In genomic region chr7:150369740-150370501, GRCh38 we compare ENCODE assay signal across 9 cellular contexts. TPM values are rescaled to one million over a fixed set of nuclear protein-coding genes. Genes with fewer than 3 reads are reported as not detected.
DNase-seq lines count a peak whose midpoint lies in the region; ATAC-seq and TF ChIP-seq lines count a peak whose summit lies in the region.
"Had no signal": no experiment of that assay in that cellular context is flagged by ENCODE, and none has a peak within 500 bp of the region (broad histone marks: within the 10 kb centered on the region; RNA-seq: fewer than 3 reads in every experiment).

No MANE protein-coding gene starts in this region.

- H3F3A ChIP-seq in OCI-LY1 (ENCODE audit: insufficient read depth, low read length) = no peaks in the 10 kb centered on the region; the same call in 1 of the 2 replicates

- H3K9me2 ChIP-seq in OCI-LY1 (ENCODE audit: low read depth, low read length) = no peaks in the 10 kb centered on the region

- H3K79me2 ChIP-seq in OCI-LY1 (ENCODE audit: insufficient read depth, low read length) = no peaks in the 10 kb centered on the region
- peaks cover 51% of the 10 kb centered on the region for H3K79me2 ChIP-seq in osteoblast (ENCODE audit: insufficient read depth, low read length)

- H4K20me1 ChIP-seq in OCI-LY1 (ENCODE audit: insufficient read depth, low read length) (no peaks in the 10 kb centered on the region), osteoblast (ENCODE audit: insufficient read depth, low read length) (peaks cover 27% of the 10 kb centered on the region)

- H3K4me1 ChIP-seq in OCI-LY1 (ENCODE audit: insufficient read depth, low read length, severe bottlenecking) (peaks cover 50% of the 10 kb centered on the region), osteoblast (ENCODE audit: insufficient read depth, low read length) (peaks cover 24% of the 10 kb centered on the region)

- TF ChIP-seq CTCF in Calu3 (IDR thresholded peaks at IDR 0.05; ENCODE audit: unreplicated experiment) (no peak), OCI-LY1 (IDR thresholded peaks at IDR 0.05; ENCODE audit: low read length) (no peak), endothelial cell (IDR thresholded peaks at IDR 0.05; ENCODE audit: unreplicated experiment) (no peak), osteoblast (IDR thresholded peaks at IDR 0.05; ENCODE audit: extremely low read depth, low read depth, low read length) (no peak)

- H3K4me2 ChIP-seq in OCI-LY1 (ENCODE audit: low read length) (peak overlapping the region; percentile 79), osteoblast (ENCODE audit: insufficient read depth, low read length) (peak overlapping the region; percentile 100)

- H3K9me3 Mint-ChIP-seq in Calu3 (ENCODE audit: low read depth, unreplicated experiment) (no peaks in the 10 kb centered on the region), endothelial cell (ENCODE audit: unreplicated experiment) (no peaks in the 10 kb centered on the region)

- intact Hi-C loops in Calu3 (cut with micrococcal nuclease; ENCODE audit: unreplicated experiment) = no loop called here

- peak overlapping the region; percentile 75 for H3K4me3 ChIP-seq in OCI-LY1 (ENCODE audit: low read depth, low read length, poor library complexity, severe bottlenecking)
- H3K4me3 ChIP-seq in osteoblast (ENCODE audit: insufficient read depth, low read length) = peak overlapping the region; percentile 93

- H3K4me1 Mint-ChIP-seq in Calu3 (ENCODE audit: low read depth, unreplicated experiment) (peaks cover 44% of the 10 kb centered on the region), endothelial cell (ENCODE audit: unreplicated experiment) (peaks cover 52% of the 10 kb centered on the region)

- peak overlapping the region; percentile 81; the same call in 1 of the 2 replicates for H3K9ac ChIP-seq in OCI-LY1 (ENCODE audit: low read length)

- H3K27ac ChIP-seq in OCI-LY1 (ENCODE audit: low read depth, low read length, poor library complexity, severe bottlenecking) (peak overlapping the region; percentile 75), osteoblast (ENCODE audit: low read depth, low read length) (peak overlapping the region; percentile 86)

- H3K27me3 Mint-ChIP-seq in Calu3 (ENCODE audit: unreplicated experiment) (no peaks in the 10 kb centered on the region), endothelial cell (ENCODE audit: unreplicated experiment) (peaks cover 13% of the 10 kb centered on the region)

- peak overlapping the region; percentile 96 for H3K27ac Mint-ChIP-seq in Calu3 (ENCODE audit: unreplicated experiment)
- peak overlapping the region; percentile 99 for H3K27ac Mint-ChIP-seq in endothelial cell (ENCODE audit: unreplicated experiment)

- H3K27me3 ChIP-seq in OCI-LY1 (ENCODE audit: insufficient read depth, low read length) (no peaks in the 10 kb centered on the region), osteoblast (ENCODE audit: insufficient read depth, low read length) (no peaks in the 10 kb centered on the region)

- H3K36me3 Mint-ChIP-seq in Calu3 (ENCODE audit: insufficient read depth, unreplicated experiment) = peaks cover 70% of the 10 kb centered on the region
- H3K36me3 Mint-ChIP-seq in endothelial cell (ENCODE audit: low read depth, unreplicated experiment) = peaks cover 29% of the 10 kb centered on the region

- H3K36me3 ChIP-seq in OCI-LY1 (ENCODE audit: insufficient read depth, low read length) = peaks cover 41% of the 10 kb centered on the region
- peaks cover 28% of the 10 kb centered on the region for H3K36me3 ChIP-seq in osteoblast (ENCODE audit: insufficient read depth, low read length)

- DNase-seq in Calu3 (no peak), endothelial cell (ENCODE audit: low spot score) (no peak), osteoblast (ENCODE audit: insufficient read length, low spot score, missing footprints) (peak; percentile 91), NCI-H2029 (lab: John Stamatoyannopoulos, UW) (no peak), HCEC 1CT (no peak)

- ATAC-seq in HG03442 (IDR thresholded peaks at IDR 0.05; ENCODE audit: unreplicated experiment) = no peak
- no peak for ATAC-seq in GM19351 (IDR thresholded peaks at IDR 0.05; ENCODE audit: unreplicated experiment)

- CTCF ChIA-PET in Calu3 (lab: Charles Lee) = interaction anchor here (1.0 kb wide), 1 partner anchor 37 kb away, joined by 4 read pairs; no protein-coding TSS in a partner anchor

- H2AFZ ChIP-seq in OCI-LY1 (ENCODE audit: low read length) (no peak overlapping the region), osteoblast (ENCODE audit: low read length) (peak overlapping the region; percentile 92)

- H3K9me3 ChIP-seq in OCI-LY1 (ENCODE audit: low read length) (no peaks in the 10 kb centered on the region), osteoblast (ENCODE audit: low read depth, low read length) (no peaks in the 10 kb centered on the region)

- peak overlapping the region; percentile 90 for H3K4me3 Mint-ChIP-seq in Calu3 (ENCODE audit: low read depth, unreplicated experiment)
- H3K4me3 Mint-ChIP-seq in endothelial cell (ENCODE audit: unreplicated experiment) = peak overlapping the region; percentile 98

- no TSS peak for BruUV-seq in Calu3 (replicated peaks; lab: Mats Ljungman, UMichigan)

RNA-seq across cellular contexts. Expression of gene REPIN1, which starts 1.3 kb away (rescaled TPM):
- 185 and 189 TPM in 2 replicates for total RNA-seq in Calu3 (2022)
- total RNA-seq in endothelial cell (ENCODE audit: unreplicated experiment) = 138 TPM
- total RNA-seq in osteoblast = 53.6 and 57.5 TPM in 2 replicates

RNA-seq across cellular contexts. Expression of gene ZNF775, which starts 9.2 kb away (rescaled TPM):
- total RNA-seq in Calu3 (2022) (5.3 and 5.8 TPM in 2 replicates), endothelial cell (ENCODE audit: unreplicated experiment) (12.1 TPM), osteoblast (5.0 and 6.2 TPM in 2 replicates)

RNA-seq across cellular contexts. Expression of gene RARRES2, which starts 28.5 kb away (rescaled TPM):
- total RNA-seq in Calu3 (2022) = 9.1 and 13.0 TPM in 2 replicates
- total RNA-seq in endothelial cell (ENCODE audit: unreplicated experiment) = 4.9 TPM
- total RNA-seq in osteoblast = 18.3 and 26.1 TPM in 2 replicates
- total RNA-seq: glomerular endothelial cell had no signal

RNA-seq across cellular contexts. Expression of gene ACTR3C, which starts 46.6 kb away (rescaled TPM):
- total RNA-seq in Calu3 (2022) (22.8 and 26.0 TPM in 2 replicates), endothelial cell (ENCODE audit: unreplicated experiment) (0.87 TPM), osteoblast (1.8 and 3.8 TPM in 2 replicates)

RNA-seq across cellular contexts. Expression of gene LRRC61, which starts 46.8 kb away (rescaled TPM):
- total RNA-seq in Calu3 (2022) = 14.6 and 22.5 TPM in 2 replicates
- 5.1 TPM for total RNA-seq in endothelial cell (ENCODE audit: unreplicated experiment)
- total RNA-seq in osteoblast = 1.8 and 4.0 TPM in 2 replicates
